In genomic region chr12:6974180-6974579, GRCh38 we compare ENCODE assay signal across 19 cellular contexts. TPM values are rescaled to one million over a fixed set of nuclear protein-coding genes. Genes with fewer than 3 reads are reported as not detected.
"Had no signal": no experiment of that assay in that cellular context is flagged by ENCODE, and none has a peak within 500 bp of the region (broad histone marks: within the 10 kb centered on the region; RNA-seq: fewer than 3 reads in every experiment).

No MANE protein-coding gene starts in this region.

- H3K27me3 ChIP-seq: gastroesophageal sphincter, pancreas, SJSA1, thyroid gland had no signal

- H3K4me3 ChIP-seq: gastroesophageal sphincter, left ventricle myocardium inferior, pancreas, SJSA1, thyroid gland had no signal

- DNase-seq: activated CD4-positive, alpha-beta T cell treated with anti-CD3 and anti-CD28 coated beads for 1 hour; amniotic stem cell; effector memory CD8-positive, alpha-beta T cell; kidney; left ventricle myocardium inferior; retina; stimulated activated CD4-positive, alpha-beta T cell treated with anti-CD3 and anti-CD28 coated beads, Interleukin-15, amount 100 ng/mL, for 24 hours; stimulated activated CD4-positive, alpha-beta T cell treated with anti-CD3 and anti-CD28 coated beads, Interleukin-4, amount 100 ng/mL, for 24 hours; T-helper 9 cell; thyroid gland had no signal

- H3K4me3 Mint-ChIP-seq: central memory CD8-positive, alpha-beta T cell; memory B cell had no signal

- H3K27ac ChIP-seq: epithelial cell of prostate, gastroesophageal sphincter, left ventricle myocardium inferior, pancreas, SJSA1, thyroid gland had no signal

- ATAC-seq: effector memory CD8-positive, alpha-beta T cell; gastroesophageal sphincter; pancreas had no signal

- H3K27me3 Mint-ChIP-seq: central memory CD8-positive, alpha-beta T cell; effector memory CD8-positive, alpha-beta T cell; memory B cell had no signal

- H3K9me3 Mint-ChIP-seq: brain; central memory CD8-positive, alpha-beta T cell; effector memory CD8-positive, alpha-beta T cell; memory B cell had no signal

RNA-seq across cellular contexts. Expression of gene PTPN6, which starts 23.0 kb away (rescaled TPM):
- total RNA-seq: SJSA1 had no signal
- polyA plus RNA-seq: neural cell had no signal

RNA-seq across cellular contexts. Expression of gene RNU7-1, which starts 30.6 kb away (rescaled TPM):
- total RNA-seq: gastroesophageal sphincter, kidney, left ventricle myocardium inferior, pancreas, SJSA1, skeletal muscle tissue, thyroid gland had no signal
- polyA plus RNA-seq: neural cell, pancreas had no signal
